ENCODE assay signal across 17 cellular contexts in genomic region chrX:134180566-134180965, GRCh38. TPM values are rescaled to one million over a fixed set of nuclear protein-coding genes. Genes with fewer than 3 reads are reported as not detected.
DNase-seq lines count a peak whose midpoint lies in the region; ATAC-seq and TF ChIP-seq lines count a peak whose summit lies in the region.
"Had no signal": no experiment of that assay in that cellular context is flagged by ENCODE, and none has a peak within 500 bp of the region (broad histone marks: within the 10 kb centered on the region; RNA-seq: fewer than 3 reads in every experiment).

No MANE protein-coding gene starts in this region.

- peak overlapping the region; percentile 68 for H3K4me2 ChIP-seq in neural progenitor cell
- H3K4me2 ChIP-seq: BLaER1 treated with 17β-estradiol and CSF1 and Interleukin-3, amounts not matched to agents 10 nM and 100 nM had no signal

- CTCF ChIA-PET in Caco-2 (lab: Charles Lee), result no interaction called here

- peak overlapping the region; percentile 95 for H3K27ac ChIP-seq in neural progenitor cell
- H3K27ac ChIP-seq: BLaER1 treated with 17β-estradiol and CSF1 and Interleukin-3, amounts not matched to agents 10 nM and 100 nM; Peyer's patch had no signal

- H3K27ac Mint-ChIP-seq in Caco-2 (ENCODE audit: unreplicated experiment) (peak overlapping the region; percentile 34), endothelial cell (ENCODE audit: unreplicated experiment) (peak overlapping the region; percentile 71), neural progenitor cell (peak overlapping the region; percentile 90)
- H3K27ac Mint-ChIP-seq: CD8-positive, alpha-beta memory T cell had no signal

- H3K4me1 ChIP-seq in Caco-2 (no peaks in the 10 kb centered on the region), neural progenitor cell (peaks cover 67% of the 10 kb centered on the region)
- H3K4me1 ChIP-seq: Peyer's patch had no signal

- no peaks in the 10 kb centered on the region for H3K36me3 Mint-ChIP-seq in Caco-2 (ENCODE audit: insufficient read depth, unreplicated experiment)
- no peaks in the 10 kb centered on the region for H3K36me3 Mint-ChIP-seq in endothelial cell (ENCODE audit: low read depth, unreplicated experiment)
- no peaks in the 10 kb centered on the region for H3K36me3 Mint-ChIP-seq in neural progenitor cell
- H3K36me3 Mint-ChIP-seq: CD8-positive, alpha-beta memory T cell had no signal

- H3K27me3 ChIP-seq in Caco-2 (replicated peaks; ENCODE audit: control insufficient read depth, insufficient read depth, low read length) (no peaks in the 10 kb centered on the region), neural progenitor cell (no peaks in the 10 kb centered on the region)
- H3K27me3 ChIP-seq: Peyer's patch had no signal

- no peak overlapping the region for H2AFZ ChIP-seq in neural progenitor cell (replicated peaks)

- POLR2A ChIA-PET in Caco-2 (lab: Charles Lee), result no interaction called here

- H3K36me3 ChIP-seq in Caco-2 (ENCODE audit: control insufficient read depth, insufficient read depth, low read length), result no peaks in the 10 kb centered on the region
- H3K36me3 ChIP-seq in neural progenitor cell, result no peaks in the 10 kb centered on the region
- H3K36me3 ChIP-seq: BLaER1 treated with 17β-estradiol and CSF1 and Interleukin-3, amounts not matched to agents 10 nM and 100 nM; Peyer's patch had no signal

- no peak for TF ChIP-seq POLR2A in GM18505 (IDR thresholded peaks at IDR 0.05; ENCODE audit: borderline replicate concordance, extremely low read depth, insufficient read depth, insufficient read length)

- H4K20me1 ChIP-seq in neural progenitor cell (ENCODE audit: low read depth), result no peaks in the 10 kb centered on the region

- peaks cover 15% of the 10 kb centered on the region for H3K79me2 ChIP-seq in neural progenitor cell (ENCODE audit: low read depth)

- BruUV-seq in Caco-2 (replicated peaks; lab: Mats Ljungman, UMichigan), result no TSS peak

- peaks cover 18% of the 10 kb centered on the region for H3K4me1 Mint-ChIP-seq in Caco-2 (ENCODE audit: low read depth, unreplicated experiment)
- peaks cover 24% of the 10 kb centered on the region for H3K4me1 Mint-ChIP-seq in endothelial cell (ENCODE audit: unreplicated experiment)
- H3K4me1 Mint-ChIP-seq in neural progenitor cell, result peaks cover 82% of the 10 kb centered on the region

- no peaks in the 10 kb centered on the region for H3K9me3 Mint-ChIP-seq in Caco-2 (ENCODE audit: unreplicated experiment)
- H3K9me3 Mint-ChIP-seq in endothelial cell (ENCODE audit: unreplicated experiment), result no peaks in the 10 kb centered on the region
- H3K9me3 Mint-ChIP-seq in neural progenitor cell, result no peaks in the 10 kb centered on the region
- H3K9me3 Mint-ChIP-seq: CD8-positive, alpha-beta memory T cell had no signal

- no peaks in the 10 kb centered on the region for H3K27me3 Mint-ChIP-seq in Caco-2 (ENCODE audit: insufficient read depth, unreplicated experiment)
- H3K27me3 Mint-ChIP-seq in endothelial cell (ENCODE audit: unreplicated experiment), result no peaks in the 10 kb centered on the region
- H3K27me3 Mint-ChIP-seq in neural progenitor cell (ENCODE audit: insufficient read depth, low read depth), result peaks cover 5% of the 10 kb centered on the region

- no peak for ATAC-seq in GM19395 (IDR thresholded peaks at IDR 0.05; ENCODE audit: unreplicated experiment)
- no peak for ATAC-seq in GM18505 (IDR thresholded peaks at IDR 0.05; ENCODE audit: unreplicated experiment)
- no peak for ATAC-seq in HG03039 (IDR thresholded peaks at IDR 0.05; ENCODE audit: unreplicated experiment)
- ATAC-seq: HCT116, SK-N-SH treated with all-trans-retinoic acid at 6 μM for 48 hours had no signal

- no peak for TF ChIP-seq CTCF in Caco-2 (IDR thresholded peaks at IDR 0.05; ENCODE audit: insufficient read depth in 1 of 2, low read depth in 1 of 2, low read length in 1 of 2, severe bottlenecking in 1 of 2, unreplicated experiment in 1 of 2)
- TF ChIP-seq CTCF in endothelial cell (IDR thresholded peaks at IDR 0.05; ENCODE audit: unreplicated experiment), result no peak
- TF ChIP-seq CTCF in neural progenitor cell (IDR thresholded peaks at IDR 0.05), result no peak

- peaks cover 56% of the 10 kb centered on the region for H3F3A ChIP-seq in neural progenitor cell (ENCODE audit: low read depth)

- DNase-seq in Caco-2 (no peak), NCI-H1048 (lab: John Stamatoyannopoulos, UW) (peak; percentile 0), endothelial cell (ENCODE audit: low spot score) (no peak), neural progenitor cell (ENCODE audit: low spot score) (peak; percentile 29)
- DNase-seq: CD8-positive, alpha-beta memory T cell; NCI-H1092; NCI-H1694; NCI-H510A treated with DMSO at 0.1 percent for 48 hours; Peyer's patch; SHP77 had no signal

- no peak overlapping the region for H3K4me3 ChIP-seq in Caco-2 (ENCODE audit: low read depth, low read length)
- peak overlapping the region; percentile 28 for H3K4me3 ChIP-seq in neural progenitor cell
- H3K4me3 ChIP-seq: BLaER1 treated with 17β-estradiol and CSF1 and Interleukin-3, amounts not matched to agents 10 nM and 100 nM; Peyer's patch had no signal

- H3K9me3 ChIP-seq in Caco-2, result no peaks in the 10 kb centered on the region
- H3K9me3 ChIP-seq in neural progenitor cell (ENCODE audit: low read depth), result no peaks in the 10 kb centered on the region
- H3K9me3 ChIP-seq: BLaER1 treated with 17β-estradiol and CSF1 and Interleukin-3, amounts not matched to agents 10 nM and 100 nM; Peyer's patch had no signal

- H3K9ac ChIP-seq in neural progenitor cell, result no peak overlapping the region
- H3K9ac ChIP-seq: BLaER1 treated with 17β-estradiol and CSF1 and Interleukin-3, amounts not matched to agents 10 nM and 100 nM had no signal

- intact Hi-C loops in Caco-2 (cut with micrococcal nuclease; ENCODE audit: unreplicated experiment), result no loop called here

- H3K4me3 Mint-ChIP-seq in Caco-2 (ENCODE audit: unreplicated experiment) (no peak overlapping the region), endothelial cell (ENCODE audit: unreplicated experiment) (no peak overlapping the region), neural progenitor cell (peak overlapping the region; percentile 16)
- H3K4me3 Mint-ChIP-seq: CD8-positive, alpha-beta memory T cell had no signal

RNA-seq across cellular contexts. Expression of gene CCDC160, which starts 56.4 kb away (rescaled TPM):
- total RNA-seq in Caco-2 (2022), result 0.16 and 0.37 TPM in 2 replicates
- 2.2 TPM for total RNA-seq in endothelial cell (ENCODE audit: unreplicated experiment)
- total RNA-seq in neural progenitor cell (ENCODE audit: low replicate concordance), result 18.4 and 21.6 TPM in 2 replicates
- total RNA-seq: CD8-positive, alpha-beta memory T cell; MCF 10A; Peyer's patch had no signal

Comparison
In these comparisons a context has a peak if more than half of its experiments do, and no peak if none do; other contexts are left out.
1. DNase-seq: peak in NCI-H1048 (single experiment) and neural progenitor cell (single experiment); none in Caco-2 (0 of 2) and endothelial cell (single experiment).
2. H3K27ac Mint-ChIP-seq: peak in every context shown above with its lines; median percentile 90 in neural progenitor cell; 71 in endothelial cell; 34 in Caco-2.